Comparison of ENCODE assay signal across 6 cellular contexts in genomic region chr17:75876190-75876937, GRCh38. TPM values are rescaled to one million over a fixed set of nuclear protein-coding genes. Genes with fewer than 3 reads are reported as not detected.
DNase-seq lines count a peak whose midpoint lies in the region; ATAC-seq and TF ChIP-seq lines count a peak whose summit lies in the region.

No MANE protein-coding gene starts in this region.

- H3K4me1 ChIP-seq in suprapubic skin, result peaks cover 78% of the 10 kb centered on the region

- TF ChIP-seq CTCF in kidney epithelial cell (IDR thresholded peaks at IDR 0.05; ENCODE audit: insufficient read depth, low read length, poor library complexity, severe bottlenecking), result peak; percentile 34
- TF ChIP-seq CTCF in suprapubic skin (IDR thresholded peaks at IDR 0.05), result peak in 1 of 2 donors; percentile 4

- H3K27me3 ChIP-seq in kidney epithelial cell (ENCODE audit: control insufficient read depth, insufficient read depth, low read length) (no peaks in the 10 kb centered on the region), suprapubic skin (no peaks in the 10 kb centered on the region)

- TF ChIP-seq POLR2A in suprapubic skin (IDR thresholded peaks at IDR 0.05), result no peak

- peak overlapping the region; percentile 98 for H3K27ac ChIP-seq in suprapubic skin

- DNase-seq in NCI-H1436 (lab: John Stamatoyannopoulos, UW) (peak; percentile 80), NCI-H1436 treated with DMSO at 0.1 percent for 48 hours (lab: John Stamatoyannopoulos, UW) (no peak), activated T-helper 1 cell treated with Interleukin-2 at 50 U/mL for 16 hours (ENCODE audit: low read depth) (peak; percentile 73), kidney epithelial cell (ENCODE audit: low read depth) (no peak), suprapubic skin (ENCODE audit: low spot score in 2 of 2) (no peak)

- TF ChIP-seq EP300 in suprapubic skin (IDR thresholded peaks at IDR 0.05), result no peak

- no peak for ATAC-seq in GM18517 (IDR thresholded peaks at IDR 0.05; ENCODE audit: unreplicated experiment)

- 8% methylated on average over 10 of the region's 26 CpGs for WGBS in suprapubic skin

- no peak overlapping the region for H3K4me3 ChIP-seq in kidney epithelial cell (ENCODE audit: low read depth, low read length)
- peak overlapping the region; percentile 82 for H3K4me3 ChIP-seq in suprapubic skin

- H3K9me3 ChIP-seq in suprapubic skin, result no peaks in the 10 kb centered on the region

- no peaks in the 10 kb centered on the region for H3K36me3 ChIP-seq in kidney epithelial cell (ENCODE audit: control insufficient read depth, insufficient read depth, low read length)
- H3K36me3 ChIP-seq in suprapubic skin, result peaks cover 19% of the 10 kb centered on the region

RNA-seq across cellular contexts. Expression of gene TRIM47, which starts 2.0 kb away (rescaled TPM):
- total RNA-seq in kidney epithelial cell, result 56.5 and 75.8 TPM in 2 replicates
- 10 to 100 TPM; 22.8 to 43.1 (median 27.7) TPM for total RNA-seq in suprapubic skin

RNA-seq across cellular contexts. Expression of gene TRIM65, which starts 20.4 kb away (rescaled TPM):
- total RNA-seq in kidney epithelial cell (22.7 and 31.8 TPM in 2 replicates), suprapubic skin (10 to 100 TPM; 22.5 to 44.6 (median 32.1) TPM)

RNA-seq across cellular contexts. Expression of gene WBP2, which starts 21.2 kb away (rescaled TPM):
- total RNA-seq in kidney epithelial cell, result 93.3 and 105 TPM in 2 replicates
- total RNA-seq in suprapubic skin, result 10 to 100 TPM; 64.9 to 99.4 (median 76.9) TPM

RNA-seq across cellular contexts. Expression of gene MRPL38, which starts 28.3 kb away (rescaled TPM):
- 36.5 and 49.4 TPM in 2 replicates for total RNA-seq in kidney epithelial cell
- total RNA-seq in suprapubic skin, result 100 to 1,000 TPM in 1 of 4 donors, 10 to 100 TPM in 3; 41.7 to 113 (median 50.2) TPM

RNA-seq across cellular contexts. Expression of gene UNC13D, which starts 32.2 kb away (rescaled TPM):
- 14.0 and 17.9 TPM in 2 replicates for total RNA-seq in kidney epithelial cell
- total RNA-seq in suprapubic skin, result 10 to 100 TPM in 1 of 4 donors, 1 to 10 TPM in 3; 5.2 to 21.0 (median 7.2) TPM

Comparison
In these comparisons a context has a peak if more than half of its experiments do, and no peak if none do; other contexts are left out.
1. DNase-seq: peak in NCI-H1436 (single experiment) and activated T-helper 1 cell treated with Interleukin-2 at 50 U/mL for 16 hours (single experiment); none in NCI-H1436 treated with DMSO at 0.1 percent for 48 hours (single experiment), kidney epithelial cell (single experiment) and suprapubic skin (0 of 2).